Comparison of ENCODE assay signal across 8 cellular contexts in genomic region chr11:103537904-103538502, GRCh38.
DNase-seq lines count a peak whose midpoint lies in the region; ATAC-seq and TF ChIP-seq lines count a peak whose summit lies in the region.

No MANE protein-coding gene starts in this region.

- H3K27me3 ChIP-seq in ACC112 (ENCODE audit: insufficient read depth, low read length) = no peaks in the 10 kb centered on the region

- TF ChIP-seq CTCF in GM13977 (IDR thresholded peaks at IDR 0.05; ENCODE audit: extremely low read depth, insufficient read depth, missing control alignments) (peak; percentile 39), fibroblast of the aortic adventitia (IDR thresholded peaks at IDR 0.05; ENCODE audit: insufficient read depth, low read length) (peak; percentile 61)

- peaks cover 33% of the 10 kb centered on the region for H3K4me1 ChIP-seq in ACC112 (ENCODE audit: control insufficient read depth, insufficient read depth, low read length, unreplicated experiment)

- H3K36me3 ChIP-seq in ACC112 (ENCODE audit: insufficient read depth, low read length) = no peaks in the 10 kb centered on the region

- no peaks in the 10 kb centered on the region for H3K79me2 ChIP-seq in ACC112 (ENCODE audit: control insufficient read depth, insufficient read depth, low read length, unreplicated experiment)

- in situ Hi-C loops in GM13977 (cut with MboI; ENCODE audit: low pct_unique_long_range_greater_than_20kb, low sequenced_read_pairs, unreplicated experiment) = no loop called here

- H3K27ac ChIP-seq in ACC112 (ENCODE audit: low read depth, low read length) = no peak overlapping the region
- H3K27ac ChIP-seq in substantia nigra (ENCODE audit: low read depth, low read length, poor library complexity, severe bottlenecking) = no peak overlapping the region

- H2AFZ ChIP-seq in ACC112 (ENCODE audit: low read length, unreplicated experiment) = peak overlapping the region; percentile 97

- H3K4me3 ChIP-seq in ACC112 (ENCODE audit: low read depth, low read length) (no peak overlapping the region), fibroblast of the aortic adventitia (ENCODE audit: low read depth, low read length) (no peak overlapping the region)

- DNase-seq in GM13977 (ENCODE audit: low spot score) = peak; percentile 6
- peak; percentile 37 for DNase-seq in RPMI7951 (ENCODE audit: low read depth)
- peak; percentile 59 for DNase-seq in fibroblast of the aortic adventitia (ENCODE audit: low read depth)
- DNase-seq in substantia nigra (lab: John Stamatoyannopoulos, UW) = no peak
- no peak for DNase-seq in KG1 (lab: John Stamatoyannopoulos, UW)
- DNase-seq in central memory CD4-positive, alpha-beta T cell = no peak

- ATAC-seq in HG02571 (IDR thresholded peaks at IDR 0.05; ENCODE audit: unreplicated experiment) = no peak

Comparison
In these comparisons a context has a peak if more than half of its experiments do, and no peak if none do; other contexts are left out.
1. DNase-seq: peak in GM13977 (single experiment), RPMI7951 (single experiment) and fibroblast of the aortic adventitia (single experiment); none in substantia nigra (0 of 49), KG1 (single experiment) and central memory CD4-positive, alpha-beta T cell (single experiment).